Comparison of ENCODE assay signal across 7 cellular contexts in genomic region chr9:122363131-122363530, GRCh38. TPM values are rescaled to one million over a fixed set of nuclear protein-coding genes. Genes with fewer than 3 reads are reported as not detected.
DNase-seq lines count a peak whose midpoint lies in the region; ATAC-seq and TF ChIP-seq lines count a peak whose summit lies in the region.
"Not testable (repeated sequence)": the region's sequence is repeated elsewhere in the genome, so short reads cannot be mapped to it uniquely, and the experiment has no call there.
"Had no signal": no experiment of that assay in that cellular context is flagged by ENCODE, and none has a peak within 500 bp of the region (broad histone marks: within the 10 kb centered on the region; RNA-seq: fewer than 3 reads in every experiment).

No MANE protein-coding gene starts in this region.

- POLR2A ChIA-PET in Panc1 (lab: Charles Lee) = not testable (repeated sequence)

- not testable (repeated sequence) for H3K4me3 Mint-ChIP-seq in chondrocyte (ENCODE audit: unreplicated experiment)

- not testable (repeated sequence) for H3K36me3 Mint-ChIP-seq in chondrocyte (ENCODE audit: low read depth)

- H3K9me3 ChIP-seq in Panc1 (ENCODE audit: control insufficient read depth, insufficient read depth, low read depth, low read length); sigmoid colon: not testable (repeated sequence)

- H3K4me1 ChIP-seq in Panc1 (ENCODE audit: control insufficient read depth, insufficient read depth, low read length) = not testable (repeated sequence)
- peaks cover 0 to 53% (median 38%) of the 10 kb centered on the region in 4 donors for H3K4me1 ChIP-seq in sigmoid colon

- H3K27me3 Mint-ChIP-seq in chondrocyte (ENCODE audit: low read depth) = not testable (repeated sequence)

- CTCF ChIA-PET in Panc1 (lab: Charles Lee) = not testable (repeated sequence)

- peaks cover 16% of the 10 kb centered on the region for H3K4me1 Mint-ChIP-seq in chondrocyte (ENCODE audit: low read depth)

- not testable (repeated sequence) for TF ChIP-seq POLR2A in sigmoid colon (IDR thresholded peaks at IDR 0.05)

- not testable (repeated sequence) for ATAC-seq in Panc1, left cardiac atrium

- H3K9me3 Mint-ChIP-seq in chondrocyte (ENCODE audit: low read depth) = not testable (repeated sequence)

- H3K27ac ChIP-seq in Panc1 (ENCODE audit: low read length) (peak overlapping the region; percentile 34; the same call in 1 of the 2 replicates), sigmoid colon (peak overlapping the region in 3 of 4 donors; percentile 76 to 79 (median 78))

- H3K27me3 ChIP-seq in Panc1 (ENCODE audit: control insufficient read depth, insufficient read depth, low read length); sigmoid colon: not testable (repeated sequence)

- not testable (repeated sequence) for H3K36me3 ChIP-seq in Panc1 (ENCODE audit: control insufficient read depth, insufficient read depth, low read length); sigmoid colon

- not testable (repeated sequence) for H3K27ac Mint-ChIP-seq in chondrocyte (ENCODE audit: unreplicated experiment)

- intact Hi-C loops in Panc1 (cut with micrococcal nuclease; ENCODE audit: unreplicated experiment); left cardiac atrium (cut with DNase I); sigmoid colon (cut with DNase I): not testable (repeated sequence)

- H3K4me3 ChIP-seq in Panc1 (ENCODE audit: low read depth in 2 of 2, low read length in 2 of 2); sigmoid colon: not testable (repeated sequence)

- DNase-seq in Panc1 (ENCODE audit: low read depth, low spot score); sigmoid colon: not testable (repeated sequence)
- DNase-seq in chondrocyte (ENCODE audit: low spot score) = peak; percentile 54
- peak; percentile 5 for DNase-seq in left cardiac atrium

- in situ Hi-C loops in Panc1 (cut with HindIII; ENCODE audit: low pct_unique_long_range_greater_than_20kb, low sequenced_read_pairs) = not testable (repeated sequence)

- TF ChIP-seq CTCF in Panc1 (IDR thresholded peaks at IDR 0.05); chondrocyte (IDR thresholded peaks at IDR 0.05); sigmoid colon (IDR thresholded peaks at IDR 0.05): not testable (repeated sequence)

- 92 to 93% methylated on average over 12 of the region's 12 CpGs for WGBS in sigmoid colon, 2 donors

- TF ChIP-seq EP300 in sigmoid colon (IDR thresholded peaks at IDR 0.05) = not testable (repeated sequence)

- not testable (repeated sequence) for BruUV-seq in Panc1 (replicated peaks; lab: Mats Ljungman, UMichigan)

RNA-seq across cellular contexts. Expression of gene PTGS1, which starts 7.7 kb away (rescaled TPM):
- 61.2 TPM for total RNA-seq in Panc1 (2021; ENCODE audit: unreplicated experiment)
- 77.1 TPM for polyA plus RNA-seq in Panc1 (2012; ENCODE audit: insufficient read length)
- 0.59 to 2.7 TPM (median 0.97 TPM) in 3 replicates for total RNA-seq in chondrocyte
- 10 to 100 TPM in 1 of 2 donors, 1 to 10 TPM in 1; 6.0 to 37.3 TPM for total RNA-seq in left cardiac atrium
- 100 to 1,000 TPM in 2 of 4 donors, 10 to 100 TPM in 2; 72.6 to 150 (median 121) TPM for total RNA-seq in sigmoid colon
- 10 to 100 TPM in 1 of 3 donors, 1 to 10 TPM in 2; 3.0 to 10.8 (median 4.2) TPM for polyA plus RNA-seq in sigmoid colon
- total RNA-seq: A673, G401 had no signal
- polyA plus RNA-seq: CD8-positive, alpha-beta memory T cell had no signal
